24 cellular contexts compared by ENCODE assay signal in genomic region chr2:102518170-102518569, GRCh38. TPM values are rescaled to one million over a fixed set of nuclear protein-coding genes. Genes with fewer than 3 reads are reported as not detected.
"Had no signal": no experiment of that assay in that cellular context is flagged by ENCODE, and none has a peak within 500 bp of the region (broad histone marks: within the 10 kb centered on the region; RNA-seq: fewer than 3 reads in every experiment).

No MANE protein-coding gene starts in this region.

- H3K4me3 ChIP-seq: heart left ventricle, left ventricle myocardium inferior, lung, ovary, sigmoid colon, spleen, tibial nerve, vagina had no signal

- H3K9me3 ChIP-seq: heart left ventricle, left ventricle myocardium inferior, ovary, sigmoid colon, spleen, tibial nerve, vagina had no signal

- H3K27ac ChIP-seq: heart left ventricle, left ventricle myocardium inferior, ovary, sigmoid colon, spleen, tibial nerve, vagina had no signal

- H3K36me3 ChIP-seq: heart left ventricle, left ventricle myocardium inferior, ovary, sigmoid colon, spleen, tibial nerve, vagina had no signal

- ATAC-seq: heart left ventricle; natural killer cell; right cardiac atrium; stimulated activated effector memory CD8-positive, alpha-beta T cell treated with anti-CD3 and anti-CD28 coated beads, Interleukin-12 subunit alpha, Interleukin-12 subunit beta, amount 100 ng/mL, for 72 hours had no signal

- H3K4me1 ChIP-seq: heart left ventricle, left ventricle myocardium inferior, spleen, tibial nerve had no signal

- FAIRE-seq: islet of Langerhans, kidney, small intestine had no signal

- H3K27me3 ChIP-seq: heart left ventricle, ovary, sigmoid colon, spleen, tibial nerve, vagina had no signal

- DNase-seq: heart left ventricle; hypothalamus; immature natural killer cell; kidney; left ventricle myocardium inferior; mesendoderm; naive B cell; natural killer cell; ovary; retina; right cardiac atrium; sigmoid colon; small intestine; spleen; stimulated activated CD4-positive, alpha-beta T cell treated with anti-CD3 and anti-CD28 coated beads, Interleukin-4, amount 100 ng/mL, for 24 hours; stimulated activated naive CD4-positive, alpha-beta T cell had no signal

RNA-seq across cellular contexts. Expression of gene SLC9A4, which starts 45.1 kb away (rescaled TPM):
- total RNA-seq: heart left ventricle, left ventricle myocardium inferior, omental fat pad, pulmonary artery endothelial cell, right cardiac atrium, sigmoid colon, subcutaneous adipose tissue, vagina had no signal
- polyA plus RNA-seq: heart left ventricle, immature natural killer cell, ovary, right cardiac atrium, spleen had no signal
